Comparison of ENCODE assay signal across 8 cellular contexts in the genomic region with DNA sequence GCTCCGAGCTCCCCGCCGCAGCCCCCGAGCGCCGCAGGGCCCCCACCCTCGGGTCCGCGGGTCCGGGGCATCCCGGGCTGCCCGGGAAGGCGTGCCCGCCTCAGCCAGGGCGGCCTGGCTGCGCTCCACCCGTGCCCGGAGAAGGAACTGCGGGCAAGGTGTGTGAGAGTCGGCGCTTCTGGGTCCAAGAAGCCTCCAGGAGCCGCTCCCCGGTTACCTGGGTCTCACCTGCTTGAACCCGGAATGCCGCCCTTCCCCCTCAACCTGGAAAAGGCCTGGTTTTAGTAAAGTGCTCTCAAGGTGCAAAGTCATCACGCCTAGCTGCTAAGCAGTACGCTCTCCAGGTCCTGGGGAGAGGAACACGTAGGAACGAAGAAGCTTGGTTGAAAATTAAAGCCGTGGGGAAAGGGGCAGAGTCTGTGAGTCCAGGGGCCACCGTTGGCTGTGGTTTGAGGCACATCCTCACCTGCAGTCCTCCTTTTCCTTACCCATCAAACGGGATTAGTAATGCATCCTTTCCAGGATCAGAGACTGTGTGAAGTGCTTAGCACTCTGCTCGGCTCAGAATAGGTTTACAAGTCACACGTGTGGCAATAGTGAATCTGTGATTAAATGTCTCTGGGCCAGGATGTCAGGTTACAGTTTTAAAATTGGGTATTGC. TPM values are rescaled to one million over a fixed set of nuclear protein-coding genes. Genes with fewer than 3 reads are reported as not detected.
DNase-seq lines count a peak whose midpoint lies in the region; ATAC-seq and TF ChIP-seq lines count a peak whose summit lies in the region.

No MANE protein-coding gene starts in this region.

- peaks cover 5% of the 10 kb centered on the region for H3K36me3 Mint-ChIP-seq in Caco-2 (ENCODE audit: insufficient read depth, unreplicated experiment)

- BruUV-seq in Caco-2 (replicated peaks; lab: Mats Ljungman, UMichigan), result no TSS peak

- H3K4me3 ChIP-seq in Caco-2 (ENCODE audit: low read depth, low read length) (peak overlapping the region; percentile 88), WERI-Rb-1 (ENCODE audit: low read depth, low read length) (peak overlapping the region; percentile 92)

- CTCF ChIA-PET in Caco-2 (lab: Charles Lee), result interaction anchor here (0.6 to 1.2 kb wide), 6 partner anchors 16 to 126 kb away, joined by 3 to 6 read pairs (median 3); no protein-coding TSS in a partner anchor

- no peak overlapping the region for H3K27ac ChIP-seq in WERI-Rb-1

- intact Hi-C loops in Caco-2 (cut with micrococcal nuclease; ENCODE audit: unreplicated experiment), result loop anchor here (2.0 kb wide), 4 partner anchors 25 to 215 kb away; partner anchors contain the start of genes CPSF3 and ITGB1BP1

- H3K27me3 Mint-ChIP-seq in Caco-2 (ENCODE audit: insufficient read depth, unreplicated experiment), result no peaks in the 10 kb centered on the region

- ATAC-seq in GM21717 (IDR thresholded peaks at IDR 0.05; ENCODE audit: unreplicated experiment), result no peak

- POLR2A ChIA-PET in Caco-2 (lab: Charles Lee), result no interaction called here

- H3K36me3 ChIP-seq in Caco-2 (ENCODE audit: control insufficient read depth, insufficient read depth, low read length) (no peaks in the 10 kb centered on the region), WERI-Rb-1 (no peaks in the 10 kb centered on the region; the same call in 1 of the 2 replicates)

- TF ChIP-seq CTCF in Caco-2 (IDR thresholded peaks at IDR 0.05; ENCODE audit: insufficient read depth in 1 of 2, low read depth in 1 of 2, low read length in 1 of 2, severe bottlenecking in 1 of 2, unreplicated experiment in 1 of 2), result no peak
- no peak for TF ChIP-seq CTCF in WERI-Rb-1 (IDR thresholded peaks at IDR 0.05; ENCODE audit: low read depth, low read length)

- H3K9me3 Mint-ChIP-seq in Caco-2 (ENCODE audit: unreplicated experiment), result no peaks in the 10 kb centered on the region

- no peaks in the 10 kb centered on the region for H3K9me3 ChIP-seq in Caco-2
- H3K9me3 ChIP-seq in WERI-Rb-1 (ENCODE audit: severe bottlenecking), result no peaks in the 10 kb centered on the region

- peaks cover 37% of the 10 kb centered on the region for H3K4me1 Mint-ChIP-seq in Caco-2 (ENCODE audit: low read depth, unreplicated experiment)

- H3K27me3 ChIP-seq in Caco-2 (replicated peaks; ENCODE audit: control insufficient read depth, insufficient read depth, low read length) (no peaks in the 10 kb centered on the region), WERI-Rb-1 (ENCODE audit: insufficient read depth, low read depth, severe bottlenecking) (no peaks in the 10 kb centered on the region)

- H3K27ac Mint-ChIP-seq in Caco-2 (ENCODE audit: unreplicated experiment), result peak overlapping the region; percentile 50

- peaks cover 44% of the 10 kb centered on the region for H3K4me1 ChIP-seq in Caco-2

- peak; percentile 53 for DNase-seq in Caco-2
- peak; percentile 67 for DNase-seq in HT-29 (ENCODE audit: low spot score)
- peak; percentile 37 for DNase-seq in WERI-Rb-1
- DNase-seq in germinal center (ENCODE audit: low spot score), result peak; percentile 21
- peak; percentile 37 for DNase-seq in putamen (ENCODE audit: low spot score)
- DNase-seq in Ammon's horn (ENCODE audit: low spot score), result no peak
- DNase-seq in KG1 (lab: John Stamatoyannopoulos, UW), result no peak

- peak overlapping the region; percentile 80 for H3K4me3 Mint-ChIP-seq in Caco-2 (ENCODE audit: unreplicated experiment)

RNA-seq across cellular contexts. Expression of gene ASAP2, which starts 1.2 kb away (rescaled TPM):
- total RNA-seq in Caco-2 (2022), result 25.6 and 27.8 TPM in 2 replicates
- total RNA-seq in HT-29 (2014; rRNA removed; shearing (Covaris generic)), result 27.0 and 34.8 TPM in 2 replicates

Comparison
In these comparisons a context has a peak if more than half of its experiments do, and no peak if none do; other contexts are left out.
1. DNase-seq: peak in Caco-2 (2 of 2), HT-29 (single experiment), WERI-Rb-1 (single experiment), germinal center (single experiment) and putamen (single experiment); none in Ammon's horn (single experiment) and KG1 (single experiment).